Comparison of ENCODE assay signal across 11 cellular contexts in genomic region chr19:24054044-24054935, GRCh38. TPM values are rescaled to one million over a fixed set of nuclear protein-coding genes. Genes with fewer than 3 reads are reported as not detected.
DNase-seq lines count a peak whose midpoint lies in the region; ATAC-seq and TF ChIP-seq lines count a peak whose summit lies in the region.
"Had no signal": no experiment of that assay in that cellular context is flagged by ENCODE, and none has a peak within 500 bp of the region (broad histone marks: within the 10 kb centered on the region; RNA-seq: fewer than 3 reads in every experiment).

No MANE protein-coding gene starts in this region.

- H3K36me3 ChIP-seq in thyroid gland = peaks cover 53 to 68% of the 10 kb centered on the region in 2 donors

- no peak for TF ChIP-seq CTCF in thyroid gland (IDR thresholded peaks at IDR 0.05)

- no peaks in the 10 kb centered on the region for H3K9me3 ChIP-seq in thyroid gland

- no peak overlapping the region for H3K4me3 ChIP-seq in thyroid gland (replicated peaks in 1 of 3)
- H3K4me3 ChIP-seq: dorsolateral prefrontal cortex had no signal

- no peak for TF ChIP-seq POLR2A in thyroid gland (IDR thresholded peaks at IDR 0.05)

- intact Hi-C loops in thyroid gland (cut with DNase I) = no loop called here

- DNase-seq in EL (peak; percentile 86), HS-27A (ENCODE audit: low read depth) (peak; percentile 36), astrocyte of the hippocampus (ENCODE audit: low read depth, low spot score) (peak; percentile 72), myocyte (ENCODE audit: low read depth) (peak; percentile 67), thyroid gland (no peak), middle frontal gyrus (ENCODE audit: extremely low spot score, low spot score) (no peak)
- DNase-seq: dorsolateral prefrontal cortex, natural killer cell, NCI-H187 treated with DMSO at 0.1 percent for 48 hours had no signal

- H3K27me3 ChIP-seq in thyroid gland = no peaks in the 10 kb centered on the region
- H3K27me3 ChIP-seq: dorsolateral prefrontal cortex had no signal

- ATAC-seq in HG03457 (IDR thresholded peaks at IDR 0.05; ENCODE audit: unreplicated experiment) = no peak
- ATAC-seq in HG03025 (IDR thresholded peaks at IDR 0.05; ENCODE audit: low FRiP score, unreplicated experiment) = no peak

- H3K4me1 ChIP-seq in thyroid gland = no peaks in the 10 kb centered on the region

- no peak overlapping the region for H3K27ac ChIP-seq in thyroid gland

- WGBS in thyroid gland, 2 donors = 80 to 88% methylated on average over 5 of the region's 5 CpGs

RNA-seq across cellular contexts. Expression of gene ZNF254, which starts 32.7 kb away (rescaled TPM):
- total RNA-seq in myocyte (23.0 and 25.3 TPM in 2 replicates), thyroid gland (10 to 100 TPM; 61.1 to 85.4 (median 64.9) TPM)
- 4.1 TPM for polyA plus RNA-seq in myocyte (2012)

Comparison
In these comparisons a context has a peak if more than half of its experiments do, and no peak if none do; other contexts are left out.
1. DNase-seq: peak in EL (single experiment), HS-27A (single experiment), astrocyte of the hippocampus (single experiment) and myocyte (single experiment); none in thyroid gland (0 of 2) and middle frontal gyrus (single experiment).